Comparison of ENCODE assay signal across 26 cellular contexts in the genomic region with DNA sequence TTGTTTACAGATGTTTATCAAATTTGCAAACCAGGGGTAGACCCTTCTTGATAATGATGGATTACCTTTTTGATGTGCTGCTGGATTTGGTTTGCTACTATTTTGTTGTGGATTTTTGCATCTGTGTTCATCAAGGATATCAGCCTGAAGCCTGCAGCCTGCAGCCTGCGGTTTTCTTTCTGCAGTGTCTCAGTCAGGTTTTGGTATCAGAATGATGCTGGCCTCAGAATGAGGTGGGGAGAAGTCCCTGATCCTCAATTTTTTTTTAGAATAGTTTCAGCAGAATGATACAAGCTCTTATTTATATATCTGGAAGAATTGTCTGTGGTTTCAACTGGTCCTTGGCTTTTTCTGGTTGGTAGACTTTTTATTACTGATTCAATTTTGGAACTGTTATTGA.
A peak's percentile ranks its signal among the peaks of the same experiment; 100 is the strongest.
DNase-seq lines count a peak whose midpoint lies in the region; ATAC-seq lines count a peak whose summit lies in the region.
"Had no signal": no experiment of that assay in that cellular context is flagged by ENCODE, and none has a peak within 500 bp of the region (broad histone marks: within the 10 kb centered on the region; RNA-seq: fewer than 3 reads in every experiment).

No MANE protein-coding gene starts in this region.

- peaks cover 20% of the 10 kb centered on the region for H3K9me3 Mint-ChIP-seq in stimulated activated effector memory CD8-positive, alpha-beta T cell treated with anti-CD3 and anti-CD28 coated beads, Interleukin-12 subunit alpha, Interleukin-12 subunit beta, amount 100 ng/mL, for 72 hours

- H3K4me3 Mint-ChIP-seq in stimulated activated effector memory CD8-positive, alpha-beta T cell treated with anti-CD3 and anti-CD28 coated beads, Interleukin-12 subunit alpha, Interleukin-12 subunit beta, amount 100 ng/mL, for 72 hours = no peak overlapping the region
- H3K4me3 Mint-ChIP-seq: CD4-positive, alpha-beta T cell; immature natural killer cell; mesothelial cell of epicardium; natural killer cell; stimulated activated naive CD8-positive, alpha-beta T cell treated with anti-CD3 and anti-CD28 coated beads, Interleukin-15, Interleukin-2, amounts not matched to agents 100 ng/mL and 50 ng/mL, for 24 hours; T-cell had no signal

- ATAC-seq in GM18868 (IDR thresholded peaks at IDR 0.05; ENCODE audit: unreplicated experiment) (peak; percentile 88), GM21576 (IDR thresholded peaks at IDR 0.05; ENCODE audit: unreplicated experiment) (peak; percentile 86), HG03159 (IDR thresholded peaks at IDR 0.05; ENCODE audit: unreplicated experiment) (peak; percentile 61)
- peak; percentile 62 for ATAC-seq in stimulated activated effector memory CD8-positive, alpha-beta T cell treated with anti-CD3 and anti-CD28 coated beads, Interleukin-12 subunit alpha, Interleukin-12 subunit beta, amount 100 ng/mL, for 72 hours
- ATAC-seq: HepG2, left lobe of liver, natural killer cell, T-cell had no signal

- no peak for DNase-seq in stimulated activated effector memory CD8-positive, alpha-beta T cell treated with anti-CD3 and anti-CD28 coated beads, Interleukin-12 subunit alpha, Interleukin-12 subunit beta, amount 100 ng/mL, for 72 hours (ENCODE audit: low spot score in 2 of 2)
- no peak for DNase-seq in RKO (ENCODE audit: low spot score)
- no peak for DNase-seq in DMS 273 (lab: John Stamatoyannopoulos, UW; ENCODE audit: unreplicated experiment)
- DNase-seq in NCI-H2227 treated with DMSO at 0.1 percent for 48 hours (lab: John Stamatoyannopoulos, UW) = no peak
- DNase-seq: activated CD4-positive, alpha-beta T cell treated with anti-CD3 and anti-CD28 coated beads for 4 hours; CD4-positive, alpha-beta T cell; cerebellar nuclear complex; erythroblast; foreskin melanocyte; immature natural killer cell; natural killer cell; NCI-H1092 treated with DMSO at 0.1 percent for 48 hours; NCI-H2029 treated with DMSO at 0.1 percent for 48 hours; Peyer's patch; SJCRH30; spleen; stimulated activated CD4-positive, alpha-beta T cell treated with anti-CD3 and anti-CD28 coated beads, Interleukin-4, amount 100 ng/mL, for 24 hours; T-cell; thyroid gland had no signal

- no peak overlapping the region for H3K27ac Mint-ChIP-seq in stimulated activated effector memory CD8-positive, alpha-beta T cell treated with anti-CD3 and anti-CD28 coated beads, Interleukin-12 subunit alpha, Interleukin-12 subunit beta, amount 100 ng/mL, for 72 hours
- H3K27ac Mint-ChIP-seq: CD4-positive, alpha-beta T cell; immature natural killer cell; mesothelial cell of epicardium; natural killer cell; stimulated activated naive CD8-positive, alpha-beta T cell treated with anti-CD3 and anti-CD28 coated beads, Interleukin-15, Interleukin-2, amounts not matched to agents 100 ng/mL and 50 ng/mL, for 24 hours; T-cell had no signal

- H3K4me1 Mint-ChIP-seq in stimulated activated effector memory CD8-positive, alpha-beta T cell treated with anti-CD3 and anti-CD28 coated beads, Interleukin-12 subunit alpha, Interleukin-12 subunit beta, amount 100 ng/mL, for 72 hours = no peaks in the 10 kb centered on the region
- H3K4me1 Mint-ChIP-seq: natural killer cell, T-cell had no signal

- H3K36me3 Mint-ChIP-seq in stimulated activated effector memory CD8-positive, alpha-beta T cell treated with anti-CD3 and anti-CD28 coated beads, Interleukin-12 subunit alpha, Interleukin-12 subunit beta, amount 100 ng/mL, for 72 hours = no peaks in the 10 kb centered on the region
